ENCODE assay signal across 1 cellular context in the genomic region with DNA sequence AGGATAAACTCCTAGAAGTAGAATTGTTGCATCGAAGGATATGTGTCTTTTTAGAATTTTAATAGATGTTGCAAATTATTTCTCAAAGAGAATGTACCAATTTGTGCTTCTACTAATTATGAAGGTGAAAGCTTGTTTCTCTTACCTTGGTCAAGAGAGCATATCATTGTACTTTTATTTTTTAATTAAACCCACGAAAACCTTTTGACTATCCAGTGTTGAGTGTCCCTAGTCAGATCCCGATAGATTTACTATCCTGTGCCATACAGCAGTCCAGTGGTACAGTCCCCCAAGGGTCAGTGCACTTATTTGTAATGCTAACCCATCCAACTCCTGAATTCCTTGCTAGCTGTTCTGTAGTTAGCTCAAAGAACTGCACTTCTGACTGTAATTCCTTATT.
TF ChIP-seq lines count a peak whose summit lies in the region.

No MANE protein-coding gene starts in this region.

TF ChIP-seq in K562, 482 proteins besides CTCF, POLR2A, EP300 and RAD21:
- 0 out of 2 replicates have a peak, but pooled peaks have one; percentile 12 for TF ChIP-seq DPF2 (IDR thresholded peaks at IDR 0.05)
- TF ChIP-seq SMARCC2 (IDR thresholded peaks at IDR 0.05; ENCODE audit: low read depth) = 0 out of 2 replicates have a peak, but pooled peaks have one; percentile 15
- no peak for TF ChIP-seq ZNF24 (IDR thresholded peaks at IDR 0.05)
- peak; percentile 44; the same call in 1 of the 2 replicates for TF ChIP-seq CEBPB (tag; IDR thresholded peaks at IDR 0.05)
- TF ChIP-seq, protein P1, sequence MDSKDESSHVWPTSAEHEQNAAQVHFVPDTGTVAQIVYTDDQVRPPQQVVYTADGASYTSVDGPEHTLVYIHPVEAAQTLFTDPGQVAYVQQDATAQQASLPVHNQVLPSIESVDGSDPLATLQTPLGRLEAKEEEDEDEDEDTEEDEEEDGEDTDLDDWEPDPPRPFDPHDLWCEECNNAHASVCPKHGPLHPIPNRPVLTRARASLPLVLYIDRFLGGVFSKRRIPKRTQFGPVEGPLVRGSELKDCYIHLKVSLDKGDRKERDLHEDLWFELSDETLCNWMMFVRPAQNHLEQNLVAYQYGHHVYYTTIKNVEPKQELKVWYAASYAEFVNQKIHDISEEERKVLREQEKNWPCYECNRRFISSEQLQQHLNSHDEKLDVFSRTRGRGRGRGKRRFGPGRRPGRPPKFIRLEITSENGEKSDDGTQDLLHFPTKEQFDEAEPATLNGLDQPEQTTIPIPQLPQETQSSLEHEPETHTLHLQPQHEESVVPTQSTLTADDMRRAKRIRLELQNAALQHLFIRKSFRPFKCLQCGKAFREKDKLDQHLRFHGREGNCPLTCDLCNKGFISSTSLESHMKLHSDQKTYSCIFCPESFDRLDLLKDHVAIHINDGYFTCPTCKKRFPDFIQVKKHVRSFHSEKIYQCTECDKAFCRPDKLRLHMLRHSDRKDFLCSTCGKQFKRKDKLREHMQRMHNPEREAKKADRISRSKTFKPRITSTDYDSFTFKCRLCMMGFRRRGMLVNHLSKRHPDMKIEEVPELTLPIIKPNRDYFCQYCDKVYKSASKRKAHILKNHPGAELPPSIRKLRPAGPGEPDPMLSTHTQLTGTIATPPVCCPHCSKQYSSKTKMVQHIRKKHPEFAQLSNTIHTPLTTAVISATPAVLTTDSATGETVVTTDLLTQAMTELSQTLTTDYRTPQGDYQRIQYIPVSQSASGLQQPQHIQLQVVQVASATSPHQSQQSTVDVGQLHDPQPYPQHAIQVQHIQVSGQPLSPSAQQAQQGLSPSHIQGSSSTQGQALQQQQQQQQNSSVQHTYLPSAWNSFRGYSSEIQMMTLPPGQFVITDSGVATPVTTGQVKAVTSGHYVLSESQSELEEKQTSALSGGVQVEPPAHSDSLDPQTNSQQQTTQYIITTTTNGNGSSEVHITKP (IDR thresholded peaks at IDR 0.05; ENCODE audit: partially characterized antibody) = peak; percentile 93
- peak; percentile 27; the same call in 1 of the 2 replicates for TF ChIP-seq ATF7 (IDR thresholded peaks at IDR 0.05)
- no peak for TF ChIP-seq POU5F1 (IDR thresholded peaks at IDR 0.05; ENCODE audit: borderline replicate concordance, low read depth, low read length, partially characterized antibody)
